Comparison of ENCODE assay signal across 22 cellular contexts in genomic region chr11:20912046-20912821, GRCh38.
"Had no signal": no experiment of that assay in that cellular context is flagged by ENCODE, and none has a peak within 500 bp of the region (broad histone marks: within the 10 kb centered on the region; RNA-seq: fewer than 3 reads in every experiment).

No MANE protein-coding gene starts in this region.

- H3K9me3 ChIP-seq: esophagus muscularis mucosa, right lobe of liver, tibial nerve had no signal

- H3K4me3 Mint-ChIP-seq: activated naive CD8-positive, alpha-beta T cell; central memory CD8-positive, alpha-beta T cell; dendritic cell treated with granulocyte-macrophage colony-stimulating factor and Interleukin-4, amounts not matched to agents 40 ng/mL and 50 ng/mL, for 4 days; naive thymus-derived CD8-positive, alpha-beta T cell had no signal

- H3K27me3 ChIP-seq: esophagus muscularis mucosa, heart right ventricle, right lobe of liver, tibial nerve had no signal

- H3K27ac ChIP-seq: esophagus muscularis mucosa, heart right ventricle, right lobe of liver, tibial nerve, VCaP had no signal

- ATAC-seq: activated CD4-positive, CD25-positive, alpha-beta regulatory T cell treated with anti-CD3 and anti-CD28 coated beads, Interleukin-2, amount 50 U/mL, for 24 hours; heart right ventricle; left colon; naive thymus-derived CD8-positive, alpha-beta T cell; right lobe of liver had no signal

- DNase-seq: activated CD4-positive, alpha-beta T cell treated with anti-CD3 and anti-CD28 coated beads for 48 hours; activated CD4-positive, alpha-beta T cell treated with anti-CD3 and anti-CD28 coated beads, Interleukin-2, amount 50 U/mL, for 48 hours; activated CD8-positive, alpha-beta memory T cell treated with anti-CD3 and anti-CD28 coated beads for 24 hours; activated effector memory CD4-positive, alpha-beta T cell treated with Interleukin-2 at 50 U/mL for 16 hours; activated naive CD4-positive, alpha-beta T cell treated with Interleukin-2 at 50 U/mL for 16 hours; anterior cingulate cortex; foreskin melanocyte; heart right ventricle; left colon; naive thymus-derived CD8-positive, alpha-beta T cell; posterior cingulate gyrus; right lobe of liver; stimulated activated CD4-positive, alpha-beta T cell treated with anti-CD3 and anti-CD28 coated beads, Interleukin-2, amount 100 ng/mL, for 48 hours; stimulated activated naive CD4-positive, alpha-beta T cell treated with Interleukin-2 at 50 U/mL for 16 hours; T-helper 9 cell had no signal

- H3K9me3 Mint-ChIP-seq: dendritic cell treated with granulocyte-macrophage colony-stimulating factor and Interleukin-4, amounts not matched to agents 40 ng/mL and 50 ng/mL, for 4 days had no signal

- H3K27me3 Mint-ChIP-seq: activated naive CD8-positive, alpha-beta T cell; central memory CD8-positive, alpha-beta T cell; dendritic cell treated with granulocyte-macrophage colony-stimulating factor and Interleukin-4, amounts not matched to agents 40 ng/mL and 50 ng/mL, for 4 days had no signal

- H3K27ac Mint-ChIP-seq: activated naive CD8-positive, alpha-beta T cell; dendritic cell treated with granulocyte-macrophage colony-stimulating factor and Interleukin-4, amounts not matched to agents 40 ng/mL and 50 ng/mL, for 4 days; naive thymus-derived CD8-positive, alpha-beta T cell had no signal

- H3K4me3 ChIP-seq: esophagus muscularis mucosa, heart right ventricle, right lobe of liver, tibial nerve had no signal

- H3K4me1 Mint-ChIP-seq: central memory CD8-positive, alpha-beta T cell; naive thymus-derived CD8-positive, alpha-beta T cell had no signal

- H3K4me1 ChIP-seq: esophagus muscularis mucosa, heart right ventricle, right lobe of liver, tibial nerve had no signal

- H3K36me3 Mint-ChIP-seq: activated naive CD8-positive, alpha-beta T cell; naive thymus-derived CD8-positive, alpha-beta T cell had no signal

- H3K36me3 ChIP-seq: esophagus muscularis mucosa, heart right ventricle, right lobe of liver, tibial nerve had no signal
